In the genomic region with DNA sequence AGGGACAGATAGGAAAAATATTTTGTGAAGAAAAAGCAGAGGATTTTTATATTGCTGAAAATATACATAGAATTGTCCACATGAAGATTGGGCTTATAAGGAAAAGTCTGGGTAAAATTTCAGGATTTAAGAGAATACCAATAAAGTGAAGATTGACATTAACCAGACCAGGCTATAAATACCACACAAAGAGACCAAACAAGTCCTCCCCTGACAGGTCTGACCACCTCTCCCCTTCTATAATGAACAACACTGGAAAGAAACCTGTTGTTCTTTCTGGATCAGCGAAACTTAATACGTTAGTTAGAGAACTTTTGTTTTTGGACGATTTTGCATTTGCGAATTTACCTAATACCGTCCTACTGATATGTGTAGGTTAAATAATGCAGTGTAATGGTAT, we compare ENCODE assay signal across 22 cellular contexts.
DNase-seq lines count a peak whose midpoint lies in the region; ATAC-seq, FAIRE-seq and TF ChIP-seq lines count a peak whose summit lies in the region.
"Had no signal": no experiment of that assay in that cellular context is flagged by ENCODE, and none has a peak within 500 bp of the region (broad histone marks: within the 10 kb centered on the region; RNA-seq: fewer than 3 reads in every experiment).

No MANE protein-coding gene starts in this region.

- H2BK120ac ChIP-seq in H1 (replicated peaks; ENCODE audit: low read depth, low read length) = no peak overlapping the region

- DNase-seq in HEK293T (ENCODE audit: extremely low spot score) (no peak), H1 (ENCODE audit: low read depth in 1 of 2, low spot score in 2 of 2) (no peak), left kidney (ENCODE audit: low read depth, low spot score) (peak; percentile 40), smooth muscle cell (lab: John Stamatoyannopoulos, UW; ENCODE audit: unreplicated experiment) (no peak), urothelium cell line (ENCODE audit: low spot score) (no peak), lower lobe of right lung (no peak)
- DNase-seq in activated CD8-positive, alpha-beta memory T cell treated with anti-CD3 and anti-CD28 coated beads, Interleukin-2, amount 10 ng/mL, durations not matched to agents 7 days and 5 days = no peak
- DNase-seq: AML-193; CD4-positive, alpha-beta T cell; DMS153; DMS79; GF-D8; GM23248; HCEC 1CT; HFFc6; KBM-7 had no signal

- H3K79me2 ChIP-seq in H1 (ENCODE audit: control insufficient read depth in 1 of 2, insufficient read depth in 2 of 2, low read length in 2 of 2) (no peaks in the 10 kb centered on the region), smooth muscle cell (ENCODE audit: low read depth) (no peaks in the 10 kb centered on the region)

- H3F3A ChIP-seq in smooth muscle cell (ENCODE audit: low read depth) = no peaks in the 10 kb centered on the region

- no peak overlapping the region for H3K27ac Mint-ChIP-seq in activated CD8-positive, alpha-beta memory T cell treated with anti-CD3 and anti-CD28 coated beads, Interleukin-2, amount 10 ng/mL, durations not matched to agents 7 days and 5 days
- H3K27ac Mint-ChIP-seq: CD4-positive, alpha-beta T cell; HFFc6; IgD-negative memory B cell had no signal

- no peak overlapping the region for H2BK12ac ChIP-seq in H1 (ENCODE audit: low read depth, low read length)

- H3K9me3 ChIP-seq in H1 (ENCODE audit: insufficient read depth in 2 of 2, low read depth in 1 of 2, low read length in 1 of 2) = no peaks in the 10 kb centered on the region
- H3K9me3 ChIP-seq in smooth muscle cell (replicated peaks; ENCODE audit: low read depth) = no peaks in the 10 kb centered on the region
- no peaks in the 10 kb centered on the region for H3K9me3 ChIP-seq in lower lobe of right lung

- no peak overlapping the region for H3K23ac ChIP-seq in H1 (ENCODE audit: insufficient read length)

- no peak overlapping the region for H3K4me2 ChIP-seq in H1 (ENCODE audit: insufficient read depth in 1 of 2, low read depth in 2 of 2, low read length in 2 of 2)
- peak overlapping the region; percentile 71 for H3K4me2 ChIP-seq in smooth muscle cell

- H3K27me3 Mint-ChIP-seq in activated CD8-positive, alpha-beta memory T cell treated with anti-CD3 and anti-CD28 coated beads, Interleukin-2, amount 10 ng/mL, durations not matched to agents 7 days and 5 days = no peaks in the 10 kb centered on the region
- H3K27me3 Mint-ChIP-seq: CD4-positive, alpha-beta T cell; IgD-negative memory B cell had no signal

- POLR2A ChIA-PET in HEK293T (lab: Yijun Ruan, JAX) (no interaction called here), H1 (lab: Charles Lee; ENCODE audit: partially characterized antibody) (no interaction called here)

- no peaks in the 10 kb centered on the region for H3K36me3 Mint-ChIP-seq in activated CD8-positive, alpha-beta memory T cell treated with anti-CD3 and anti-CD28 coated beads, Interleukin-2, amount 10 ng/mL, durations not matched to agents 7 days and 5 days
- H3K36me3 Mint-ChIP-seq: IgD-negative memory B cell had no signal

- H2AK5ac ChIP-seq in H1 (ENCODE audit: low read depth, low read length) = no peak overlapping the region

- intact Hi-C loops in lower lobe of right lung (cut with DNase I) = no loop called here

- WGBS in H1 (ENCODE audit: extremely low coverage in 1 of 2, insufficient coverage in 1 of 2, insufficient read length in 1 of 2, insufficient replicate concordance in 2 of 2, low coverage in 1 of 2, low lambda C conversion rate in 2 of 2, missing lambda C conversion rate in 1 of 2), 2 experiments = 92% methylated on average over 5 of the region's 5 CpGs; no CpG with 5 or more reads in 1 of the 2 experiments
- WGBS in smooth muscle cell (ENCODE audit: low lambda C conversion rate) = 65% methylated on average over 5 of the region's 5 CpGs

- H3K36me3 ChIP-seq in H1 (ENCODE audit: control insufficient read depth in 2 of 4, insufficient read depth in 4 of 4, low read length in 3 of 4) = no peaks in the 10 kb centered on the region
- no peaks in the 10 kb centered on the region for H3K36me3 ChIP-seq in smooth muscle cell (ENCODE audit: low read depth)
- H3K36me3 ChIP-seq in lower lobe of right lung = no peaks in the 10 kb centered on the region

- TF ChIP-seq POLR2A in H1 (IDR thresholded peaks at IDR 0.05; ENCODE audit: control extremely low read depth in 1 of 2, low read depth in 2 of 2, low read length in 2 of 2) = no peak

- no peak for ATAC-seq in activated CD8-positive, alpha-beta memory T cell treated with anti-CD3 and anti-CD28 coated beads, Interleukin-2, amount 10 ng/mL, durations not matched to agents 7 days and 5 days
- ATAC-seq in GM21447 (IDR thresholded peaks at IDR 0.05; ENCODE audit: unreplicated experiment) (no peak), lower lobe of right lung (no peak)
- ATAC-seq: HepG2 had no signal

- H4K20me1 ChIP-seq in H1 (replicated peaks in 1 of 2; ENCODE audit: control insufficient read depth in 1 of 2, insufficient read depth in 2 of 2, low read length in 2 of 2) (no peaks in the 10 kb centered on the region), smooth muscle cell (ENCODE audit: low read depth) (no peaks in the 10 kb centered on the region)

- H2AFZ ChIP-seq in H1 (ENCODE audit: low read length) (no peak overlapping the region), smooth muscle cell (ENCODE audit: low read depth) (peak overlapping the region; percentile 73)
- H2AFZ ChIP-seq: GM23248 had no signal

- TF ChIP-seq RAD21 in H1 (IDR thresholded peaks at IDR 0.05 in 1 of 2, conservative IDR thresholded peaks at IDR 0.05 in 1 of 2; ENCODE audit: low read depth in 2 of 2, low read length in 2 of 2) = no peak

- no peak overlapping the region for H3K56ac ChIP-seq in H1 (replicated peaks; ENCODE audit: insufficient read length, low read depth, low read length)

- H4K5ac ChIP-seq in H1 (ENCODE audit: insufficient read length, low read depth, low read length) = no peak overlapping the region

- H3K4me3 Mint-ChIP-seq in activated CD8-positive, alpha-beta memory T cell treated with anti-CD3 and anti-CD28 coated beads, Interleukin-2, amount 10 ng/mL, durations not matched to agents 7 days and 5 days = no peak overlapping the region
- H3K4me3 Mint-ChIP-seq: CD4-positive, alpha-beta T cell; HFFc6; IgD-negative memory B cell had no signal

- no peak overlapping the region for H3K9ac ChIP-seq in H1 (replicated peaks in 1 of 4; ENCODE audit: extremely low read depth in 1 of 4, low read depth in 3 of 4, low read length in 3 of 4)
- no peak overlapping the region for H3K9ac ChIP-seq in smooth muscle cell (ENCODE audit: low read depth)
- H3K9ac ChIP-seq: GM23248 had no signal

- no peak overlapping the region for H4K91ac ChIP-seq in H1 (replicated peaks; ENCODE audit: insufficient read length, low read length)

- CTCF ChIA-PET in HEK293T (lab: Yijun Ruan, JAX) = interaction anchor here (0.6 kb wide), 1 partner anchor 862 kb away, joined by 3 read pairs; no protein-coding TSS in a partner anchor
- CTCF ChIA-PET in H1 (lab: Charles Lee; ENCODE audit: partially characterized antibody) = interaction anchor here (1.1 kb wide), 1 partner anchor 486 kb away, joined by 3 read pairs; no protein-coding TSS in a partner anchor
- CTCF ChIA-PET in activated CD8-positive, alpha-beta memory T cell treated with anti-CD3 and anti-CD28 coated beads, Interleukin-2, amount 10 ng/mL, durations not matched to agents 7 days and 5 days (lab: Charles Lee) = no interaction called here

- no peak for TF ChIP-seq EP300 in H1 (IDR thresholded peaks at IDR 0.05; ENCODE audit: borderline replicate concordance in 1 of 2, low read depth in 2 of 2, low read length in 2 of 2)

- no peak overlapping the region for H3K18ac ChIP-seq in H1 (ENCODE audit: extremely low read depth, low read length)

- no peak overlapping the region for H3K4ac ChIP-seq in H1 (replicated peaks; ENCODE audit: insufficient read length, low read depth, low read length)

- TF ChIP-seq CTCF in H1 (IDR thresholded peaks at IDR 0.05; ENCODE audit: control extremely low read depth in 1 of 3, insufficient read depth in 1 of 3, low read depth in 1 of 3, low read length in 3 of 3) = no peak
- TF ChIP-seq CTCF in smooth muscle cell (IDR thresholded peaks at IDR 0.05; ENCODE audit: borderline replicate concordance, insufficient read depth, poor library complexity, severe bottlenecking) = no peak
- TF ChIP-seq CTCF in lower lobe of right lung (IDR thresholded peaks at IDR 0.05) = no peak

- no peaks in the 10 kb centered on the region for H3K9me3 Mint-ChIP-seq in activated CD8-positive, alpha-beta memory T cell treated with anti-CD3 and anti-CD28 coated beads, Interleukin-2, amount 10 ng/mL, durations not matched to agents 7 days and 5 days (ENCODE audit: low read depth)
- H3K9me3 Mint-ChIP-seq: HFFc6 had no signal

- no peaks in the 10 kb centered on the region for H3K27me3 ChIP-seq in H1 (replicated peaks in 1 of 4; ENCODE audit: control insufficient read depth in 3 of 4, extremely low read depth in 1 of 4, insufficient read depth in 3 of 4, low read length in 3 of 4)
- no peaks in the 10 kb centered on the region for H3K27me3 ChIP-seq in smooth muscle cell (ENCODE audit: low read depth)
- no peaks in the 10 kb centered on the region for H3K27me3 ChIP-seq in lower lobe of right lung (ENCODE audit: low read depth)

- no peaks in the 10 kb centered on the region for H3K4me1 Mint-ChIP-seq in activated CD8-positive, alpha-beta memory T cell treated with anti-CD3 and anti-CD28 coated beads, Interleukin-2, amount 10 ng/mL, durations not matched to agents 7 days and 5 days
- H3K4me1 Mint-ChIP-seq: IgD-negative memory B cell had no signal

- no peak overlapping the region for H3K27ac ChIP-seq in H1 (ENCODE audit: low read depth, low read length)
- H3K27ac ChIP-seq in smooth muscle cell (ENCODE audit: low read depth) = peak overlapping the region; percentile 67
- H3K27ac ChIP-seq in lower lobe of right lung = no peak overlapping the region
- H3K27ac ChIP-seq: C4-2B, GM23248 had no signal

- FAIRE-seq in H1 (lab: Jason Lieb, UNC) = peak; percentile 50
- FAIRE-seq in urothelium cell line (lab: Jason Lieb, UNC) = no peak
- FAIRE-seq: H54, HepG2, HTR-8/SVneo had no signal

- H3K4me3 ChIP-seq in H1 (ENCODE audit: extremely low read depth in 1 of 4, insufficient read depth in 2 of 4, low read depth in 3 of 4, low read length in 4 of 4) (no peak overlapping the region), smooth muscle cell (peak overlapping the region; percentile 41), lower lobe of right lung (no peak overlapping the region)
- H3K4me3 ChIP-seq: GM23248 had no signal

- no peaks in the 10 kb centered on the region for H3K23me2 ChIP-seq in H1 (ENCODE audit: low read depth, low read length)

- no peak overlapping the region for H2BK15ac ChIP-seq in H1 (ENCODE audit: low read length)

- no peaks in the 10 kb centered on the region for H3K79me1 ChIP-seq in H1 (ENCODE audit: low read depth, low read length)

- H2BK5ac ChIP-seq in H1 (ENCODE audit: low read depth, low read length) = no peak overlapping the region

- H3K4me1 ChIP-seq in H1 (replicated peaks in 1 of 4; ENCODE audit: control insufficient read depth in 3 of 4, insufficient read depth in 4 of 4, low read length in 3 of 4) (no peaks in the 10 kb centered on the region), smooth muscle cell (ENCODE audit: low read depth) (no peaks in the 10 kb centered on the region), lower lobe of right lung (no peaks in the 10 kb centered on the region)

- H4K8ac ChIP-seq in H1 (ENCODE audit: extremely low read depth, insufficient read depth, low read length) = no peak overlapping the region

- no peak overlapping the region for H2BK20ac ChIP-seq in H1 (ENCODE audit: low read length)

- no peak overlapping the region for H3K14ac ChIP-seq in H1 (ENCODE audit: insufficient read length)
